In genomic region chr2:216109962-216110614, GRCh38 we compare ENCODE assay signal across 8 cellular contexts. TPM values are rescaled to one million over a fixed set of nuclear protein-coding genes. Genes with fewer than 3 reads are reported as not detected.
DNase-seq lines count a peak whose midpoint lies in the region; ATAC-seq and TF ChIP-seq lines count a peak whose summit lies in the region.

No MANE protein-coding gene starts in this region.

- peaks cover 3% of the 10 kb centered on the region for H3K27me3 Mint-ChIP-seq in activated CD8-positive, alpha-beta memory T cell treated with anti-CD3 and anti-CD28 coated beads, Interleukin-2, amount 10 ng/mL, durations not matched to agents 7 days and 5 days
- H3K27me3 Mint-ChIP-seq in activated naive CD8-positive, alpha-beta T cell treated with anti-CD3 and anti-CD28 coated beads for 36 hours, result peaks cover 3% of the 10 kb centered on the region
- H3K27me3 Mint-ChIP-seq in stimulated activated naive CD8-positive, alpha-beta T cell treated with anti-CD3 and anti-CD28 coated beads, Interleukin-15, amount 100 ng/mL, for 72 hours, result no peaks in the 10 kb centered on the region

- H3K4me1 ChIP-seq in MM.1S (ENCODE audit: low read length) (peaks cover 43% of the 10 kb centered on the region), iPS-18a (ENCODE audit: control insufficient read depth, low read depth, low read length) (peaks cover 29% of the 10 kb centered on the region)

- H3K27me3 ChIP-seq in MM.1S (replicated peaks; ENCODE audit: insufficient read depth, low read length) (no peaks in the 10 kb centered on the region), iPS-18a (ENCODE audit: control insufficient read depth, insufficient read depth, low read length) (no peaks in the 10 kb centered on the region)

- no peaks in the 10 kb centered on the region for H3K9me2 ChIP-seq in MM.1S (replicated peaks; ENCODE audit: insufficient read depth, low read length)

- no peak overlapping the region for H2AFZ ChIP-seq in MM.1S (ENCODE audit: low read length)

- H3K4me3 ChIP-seq in MM.1S (ENCODE audit: low read length) (peak overlapping the region; percentile 81), iPS-18a (ENCODE audit: low read length) (peak overlapping the region; percentile 97)

- H3K79me2 ChIP-seq in MM.1S (ENCODE audit: low read length), result peaks cover 48% of the 10 kb centered on the region

- peak overlapping the region; percentile 99 for H3K27ac Mint-ChIP-seq in activated CD8-positive, alpha-beta memory T cell treated with anti-CD3 and anti-CD28 coated beads, Interleukin-2, amount 10 ng/mL, durations not matched to agents 7 days and 5 days
- H3K27ac Mint-ChIP-seq in activated naive CD8-positive, alpha-beta T cell treated with anti-CD3 and anti-CD28 coated beads for 36 hours, result peak overlapping the region; percentile 100
- H3K27ac Mint-ChIP-seq in stimulated activated naive CD8-positive, alpha-beta T cell treated with anti-CD3 and anti-CD28 coated beads, Interleukin-15, amount 100 ng/mL, for 72 hours, result peak overlapping the region; percentile 99 to 100

- peaks cover 49% of the 10 kb centered on the region for H3F3A ChIP-seq in MM.1S (ENCODE audit: insufficient read depth, low read length)

- CTCF ChIA-PET in activated CD8-positive, alpha-beta memory T cell treated with anti-CD3 and anti-CD28 coated beads, Interleukin-2, amount 10 ng/mL, durations not matched to agents 7 days and 5 days (lab: Charles Lee), result interaction anchor here (0.6 to 3.4 kb wide), 27 partner anchors 9 to 557 kb away, joined by 3 to 28 read pairs (median 5); partner anchors contain the start of genes PECR and TMEM169

- H3K9me3 ChIP-seq in MM.1S (replicated peaks; ENCODE audit: insufficient read depth, low read length) (no peaks in the 10 kb centered on the region), iPS-18a (ENCODE audit: control insufficient read depth, low read depth, low read length) (no peaks in the 10 kb centered on the region)

- H4K20me1 ChIP-seq in MM.1S (ENCODE audit: insufficient read depth, low read length), result no peaks in the 10 kb centered on the region

- TF ChIP-seq CTCF in MM.1S (IDR thresholded peaks at IDR 0.05; ENCODE audit: low read length), result peak; percentile 69

- no peaks in the 10 kb centered on the region for H3K9me3 Mint-ChIP-seq in activated CD8-positive, alpha-beta memory T cell treated with anti-CD3 and anti-CD28 coated beads, Interleukin-2, amount 10 ng/mL, durations not matched to agents 7 days and 5 days (ENCODE audit: low read depth)
- no peaks in the 10 kb centered on the region for H3K9me3 Mint-ChIP-seq in activated naive CD8-positive, alpha-beta T cell treated with anti-CD3 and anti-CD28 coated beads for 36 hours
- H3K9me3 Mint-ChIP-seq in stimulated activated naive CD8-positive, alpha-beta T cell treated with anti-CD3 and anti-CD28 coated beads, Interleukin-15, amount 100 ng/mL, for 72 hours, result no peaks in the 10 kb centered on the region

- peaks cover 56% of the 10 kb centered on the region for H3K4me1 Mint-ChIP-seq in activated CD8-positive, alpha-beta memory T cell treated with anti-CD3 and anti-CD28 coated beads, Interleukin-2, amount 10 ng/mL, durations not matched to agents 7 days and 5 days
- peaks cover 49% of the 10 kb centered on the region for H3K4me1 Mint-ChIP-seq in activated naive CD8-positive, alpha-beta T cell treated with anti-CD3 and anti-CD28 coated beads for 36 hours
- peaks cover 60% of the 10 kb centered on the region for H3K4me1 Mint-ChIP-seq in stimulated activated naive CD8-positive, alpha-beta T cell treated with anti-CD3 and anti-CD28 coated beads, Interleukin-15, amount 100 ng/mL, for 72 hours

- no peak for DNase-seq in activated CD8-positive, alpha-beta memory T cell treated with anti-CD3 and anti-CD28 coated beads, Interleukin-2, amount 10 ng/mL, durations not matched to agents 7 days and 5 days
- no peak for DNase-seq in activated CD8-positive, alpha-beta memory T cell treated with anti-CD3 and anti-CD28 coated beads, Interleukin-2, amount 50 U/mL, for 48 hours
- DNase-seq in MM.1S, result peak; percentile 59
- no peak for DNase-seq in activated naive CD8-positive, alpha-beta T cell treated with anti-CD3 and anti-CD28 coated beads for 36 hours
- peak in 1 of 2 donors; percentile 23 for DNase-seq in stimulated activated naive CD8-positive, alpha-beta T cell treated with anti-CD3 and anti-CD28 coated beads, Interleukin-15, amount 100 ng/mL, for 72 hours
- no peak for DNase-seq in effector CD8-positive, alpha-beta T cell (lab: John Stamatoyannopoulos, UW)
- no peak for DNase-seq in stimulated activated CD4-positive, alpha-beta T cell treated with anti-CD3 and anti-CD28 coated beads, Interleukin-2, amount 100 ng/mL, for 48 hours

- H3K36me3 Mint-ChIP-seq in activated CD8-positive, alpha-beta memory T cell treated with anti-CD3 and anti-CD28 coated beads, Interleukin-2, amount 10 ng/mL, durations not matched to agents 7 days and 5 days, result peaks cover 51% of the 10 kb centered on the region
- peaks cover 52% of the 10 kb centered on the region for H3K36me3 Mint-ChIP-seq in activated naive CD8-positive, alpha-beta T cell treated with anti-CD3 and anti-CD28 coated beads for 36 hours

- H3K4me2 ChIP-seq in MM.1S (ENCODE audit: low read depth, low read length), result peak overlapping the region; percentile 72

- H3K27ac ChIP-seq in MM.1S (ENCODE audit: low read length) (peak overlapping the region; percentile 97), iPS-18a (ENCODE audit: low read length) (peak overlapping the region; percentile 74)

- ATAC-seq in activated CD8-positive, alpha-beta memory T cell treated with anti-CD3 and anti-CD28 coated beads, Interleukin-2, amount 10 ng/mL, durations not matched to agents 7 days and 5 days, result peak; percentile 11
- ATAC-seq in stimulated activated naive CD8-positive, alpha-beta T cell treated with anti-CD3 and anti-CD28 coated beads, Interleukin-15, amount 100 ng/mL, for 72 hours, result peak; percentile 43

- H3K36me3 ChIP-seq in MM.1S (replicated peaks; ENCODE audit: insufficient read depth, low read length) (no peaks in the 10 kb centered on the region), iPS-18a (ENCODE audit: control insufficient read depth, low read depth, low read length) (peaks cover 42% of the 10 kb centered on the region)

- peak overlapping the region; percentile 99 for H3K4me3 Mint-ChIP-seq in activated CD8-positive, alpha-beta memory T cell treated with anti-CD3 and anti-CD28 coated beads, Interleukin-2, amount 10 ng/mL, durations not matched to agents 7 days and 5 days
- peak overlapping the region; percentile 100 for H3K4me3 Mint-ChIP-seq in activated naive CD8-positive, alpha-beta T cell treated with anti-CD3 and anti-CD28 coated beads for 36 hours
- H3K4me3 Mint-ChIP-seq in stimulated activated naive CD8-positive, alpha-beta T cell treated with anti-CD3 and anti-CD28 coated beads, Interleukin-15, amount 100 ng/mL, for 72 hours, result peak overlapping the region; percentile 99 to 100

- H3K9ac ChIP-seq in MM.1S (ENCODE audit: low read length) (peak overlapping the region; percentile 94), iPS-18a (ENCODE audit: low read length) (peak overlapping the region; percentile 98)

RNA-seq across cellular contexts. Expression of gene XRCC5, which starts 0.9 kb away (rescaled TPM):
- 100 to 1,000 TPM; 307 to 424 TPM for total RNA-seq in activated CD8-positive, alpha-beta memory T cell treated with anti-CD3 and anti-CD28 coated beads, Interleukin-2, amount 10 ng/mL, durations not matched to agents 7 days and 5 days
- 100 to 1,000 TPM; 585 to 614 TPM for total RNA-seq in activated naive CD8-positive, alpha-beta T cell treated with anti-CD3 and anti-CD28 coated beads for 36 hours

RNA-seq across cellular contexts. Expression of gene TMEM169, which starts 28.4 kb away (rescaled TPM):
- total RNA-seq in activated CD8-positive, alpha-beta memory T cell treated with anti-CD3 and anti-CD28 coated beads, Interleukin-2, amount 10 ng/mL, durations not matched to agents 7 days and 5 days, result 1 to 10 TPM in 1 of 2 experiments, under 1 TPM in 1; 0.75 to 1.1 TPM
- total RNA-seq in activated naive CD8-positive, alpha-beta T cell treated with anti-CD3 and anti-CD28 coated beads for 36 hours, result under 1 TPM; 0.40 to 0.41 TPM

RNA-seq across cellular contexts. Expression of gene PECR, which starts 28.5 kb away (rescaled TPM):
- total RNA-seq in activated CD8-positive, alpha-beta memory T cell treated with anti-CD3 and anti-CD28 coated beads, Interleukin-2, amount 10 ng/mL, durations not matched to agents 7 days and 5 days, result 10 to 100 TPM; 21.6 to 31.9 TPM
- 10 to 100 TPM; 15.3 to 16.2 TPM for total RNA-seq in activated naive CD8-positive, alpha-beta T cell treated with anti-CD3 and anti-CD28 coated beads for 36 hours
